In the genomic region with DNA sequence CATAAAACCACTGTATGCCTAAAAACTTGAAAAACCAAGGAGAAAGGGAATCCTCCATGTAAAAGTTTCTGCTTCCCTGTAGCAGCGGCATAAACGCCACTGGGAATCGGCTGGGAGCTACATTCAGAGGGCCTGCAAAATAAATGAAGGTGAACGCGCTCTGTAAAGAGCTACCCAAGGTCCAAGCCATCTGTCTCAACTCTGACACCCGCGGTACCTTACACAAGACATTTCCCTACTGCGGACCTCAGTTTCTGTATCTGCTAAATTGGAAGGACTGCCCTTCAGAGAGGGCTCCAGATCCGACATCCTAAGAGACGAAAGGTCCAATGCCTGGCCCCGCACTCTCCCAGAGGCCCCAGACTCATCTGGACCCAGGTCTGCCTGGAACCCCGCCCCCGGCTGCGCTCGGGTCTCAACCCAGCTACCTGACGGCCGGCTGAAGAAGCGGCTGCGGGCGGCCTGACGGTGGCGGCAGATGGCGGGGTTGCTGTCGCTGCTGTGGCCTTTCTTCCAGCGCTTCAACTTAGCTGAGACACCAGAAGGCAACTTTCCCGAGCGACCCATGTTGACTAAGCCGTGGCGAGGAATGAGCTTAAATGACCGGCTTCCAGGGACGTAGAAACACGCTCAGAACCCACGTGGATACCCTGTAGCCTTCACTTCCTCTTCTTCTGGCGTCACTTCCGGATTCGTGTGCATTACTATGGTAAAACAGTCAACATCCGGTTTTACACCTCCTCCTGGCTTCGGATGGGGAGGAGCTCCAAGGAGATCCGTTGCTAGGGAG, we compare ENCODE assay signal across 8 cellular contexts. TPM values are rescaled to one million over a fixed set of nuclear protein-coding genes. Genes with fewer than 3 reads are reported as not detected.
DNase-seq lines count a peak whose midpoint lies in the region; ATAC-seq, FAIRE-seq and TF ChIP-seq lines count a peak whose summit lies in the region.

Gene RRP12 (minus strand): TSS at position 676 of the 790 bp plus-strand sequence. CDS start 109 bp downstream, at position 567.

- H2AK5ac ChIP-seq in trophoblast cell (ENCODE audit: low read length) = no peak within 1 kb of the TSS

- intact Hi-C loops in cardiac septum (cut with DNase I) (loop anchor here (10.0 kb wide), 1 partner anchor 154 kb away; no protein-coding TSS in a partner anchor), upper lobe of right lung (cut with DNase I) (no loop called here)

- no peaks in the 10 kb centered on the region for H3K79me2 ChIP-seq in trophoblast cell (ENCODE audit: control insufficient read depth, insufficient read depth, low read length, poor library complexity)

- no peaks in the 10 kb centered on the region for H3K79me1 ChIP-seq in trophoblast cell (ENCODE audit: low read length)

- no peaks in the 10 kb centered on the region for H3K27me3 ChIP-seq in adipocyte (replicated peaks; ENCODE audit: control insufficient read depth, insufficient read depth, low read length)
- H3K27me3 ChIP-seq in trophoblast cell (ENCODE audit: insufficient read depth, low read length) = no peaks in the 10 kb centered on the region
- H3K27me3 ChIP-seq in upper lobe of right lung = no peaks in the 10 kb centered on the region

- peak within 1 kb of the TSS; percentile 74 for H4K8ac ChIP-seq in trophoblast cell (ENCODE audit: low read depth, low read length)

- H2BK12ac ChIP-seq in trophoblast cell (ENCODE audit: low read length) = no peak within 1 kb of the TSS

- no peak within 1 kb of the TSS for H4K91ac ChIP-seq in trophoblast cell (ENCODE audit: low read depth, low read length)

- H3K4me3 ChIP-seq in adipocyte (ENCODE audit: low read length) (peak within 1 kb of the TSS; percentile 87), trophoblast cell (ENCODE audit: low read depth, low read length) (peak within 1 kb of the TSS; percentile 80), upper lobe of right lung (peak within 1 kb of the TSS; percentile 88)

- H2BK120ac ChIP-seq in trophoblast cell (ENCODE audit: insufficient read depth, low read length, poor library complexity) = no peak within 1 kb of the TSS

- H2AFZ ChIP-seq in trophoblast cell (ENCODE audit: insufficient read depth, low read length, poor library complexity) = peak within 1 kb of the TSS; percentile 62

- peak within 1 kb of the TSS; percentile 80 for H3K4me2 ChIP-seq in trophoblast cell (ENCODE audit: low read length)

- no peak within 1 kb of the TSS for H2BK5ac ChIP-seq in trophoblast cell (ENCODE audit: low read depth, low read length, poor library complexity)

- no peak within 1 kb of the TSS for H3K18ac ChIP-seq in trophoblast cell (ENCODE audit: low read length)

- peaks cover 7% of the 10 kb centered on the region for H3K4me1 ChIP-seq in adipocyte (ENCODE audit: control insufficient read depth, insufficient read depth, low read length)
- peaks cover 2 to 4% of the 10 kb centered on the region in 2 experiments for H3K4me1 ChIP-seq in trophoblast cell (ENCODE audit: control insufficient read depth in 1 of 2, insufficient read depth in 2 of 2, low read length in 2 of 2)
- peaks cover 13% of the 10 kb centered on the region for H3K4me1 ChIP-seq in upper lobe of right lung

- no peak for TF ChIP-seq CTCF in upper lobe of right lung (IDR thresholded peaks at IDR 0.05)

- H3K27ac ChIP-seq in trophoblast cell (ENCODE audit: low read depth, low read length) (peak within 1 kb of the TSS; percentile 23), upper lobe of right lung (peak within 1 kb of the TSS; percentile 92)

- H3K36me3 ChIP-seq in adipocyte (ENCODE audit: control insufficient read depth, insufficient read depth, low read length, severe bottlenecking) = peaks cover 17% of the 10 kb centered on the region
- H3K36me3 ChIP-seq in trophoblast cell (ENCODE audit: control insufficient read depth in 1 of 2, insufficient read depth in 2 of 2, low read length in 2 of 2) = peaks cover 4 to 5% of the 10 kb centered on the region in 2 experiments
- H3K36me3 ChIP-seq in upper lobe of right lung = peaks cover 17% of the 10 kb centered on the region

- H3K23ac ChIP-seq in trophoblast cell (ENCODE audit: low read length) = no peak within 1 kb of the TSS

- TF ChIP-seq POLR2A in GM12892 (IDR thresholded peaks at IDR 0.05; ENCODE audit: low read depth, low read length) = peak; percentile 75

- no peak within 1 kb of the TSS for H3K14ac ChIP-seq in trophoblast cell (ENCODE audit: low read length)

- ATAC-seq in HG02798 (IDR thresholded peaks at IDR 0.05; ENCODE audit: poor library complexity, unreplicated experiment) = peak; percentile 98
- peak; percentile 99 for ATAC-seq in upper lobe of right lung

- H3K9ac ChIP-seq in adipocyte (ENCODE audit: low read length) = peak within 1 kb of the TSS; percentile 86
- peak within 1 kb of the TSS; percentile 10 for H3K9ac ChIP-seq in trophoblast cell (ENCODE audit: low read length)

- H3K4ac ChIP-seq in trophoblast cell (ENCODE audit: low read depth, low read length) = no peak within 1 kb of the TSS

- no peaks in the 10 kb centered on the region for H3K9me3 ChIP-seq in adipocyte (ENCODE audit: control insufficient read depth, low read length)
- H3K9me3 ChIP-seq in trophoblast cell (ENCODE audit: insufficient read depth, low read depth, low read length) = no peaks in the 10 kb centered on the region
- H3K9me3 ChIP-seq in upper lobe of right lung = no peaks in the 10 kb centered on the region

- peak; percentile 99 for FAIRE-seq in GM12892 (lab: Jason Lieb, UNC)

- H4K12ac ChIP-seq in trophoblast cell (ENCODE audit: low read depth, low read length) = peak within 1 kb of the TSS; percentile 49

- no CpG with 5 or more reads among the region's 39 CpGs for WGBS in trophoblast cell (ENCODE audit: extremely low coverage, insufficient coverage, insufficient read length)

- DNase-seq in GM12892 (ENCODE audit: insufficient read length) (peak; percentile 94), NCI-H1417 treated with DMSO at 0.1 percent for 48 hours (lab: John Stamatoyannopoulos, UW) (peak; percentile 75), SW 1271 (lab: John Stamatoyannopoulos, UW) (peak; percentile 89 to 97), adipocyte (ENCODE audit: low read depth) (peak; percentile 100), cardiac septum (ENCODE audit: low spot score) (peak; percentile 92), trophoblast cell (peak; percentile 97 to 99), upper lobe of right lung (peak; percentile 77)

RNA-seq across cellular contexts. Expression of gene RRP12, which starts in this region (rescaled TPM):
- polyA plus RNA-seq in GM12892 (2012; ENCODE audit: missing spikeins) = 14.5 TPM
- total RNA-seq in cardiac septum (23.5 TPM), upper lobe of right lung (23.7 TPM)
- 17.0 and 18.9 TPM in 2 replicates for polyA plus RNA-seq in trophoblast cell (2013)

Comparison
In these comparisons a context has a peak if more than half of its experiments do, and no peak if none do; other contexts are left out.
1. Peak in every context shown above with its lines: DNase-seq, ATAC-seq, H3K4me3 ChIP-seq and H3K27ac ChIP-seq.